Comparison of ENCODE assay signal across 7 cellular contexts in genomic region chr3:28200366-28200848, GRCh38. TPM values are rescaled to one million over a fixed set of nuclear protein-coding genes. Genes with fewer than 3 reads are reported as not detected.
DNase-seq lines count a peak whose midpoint lies in the region; ATAC-seq, FAIRE-seq and TF ChIP-seq lines count a peak whose summit lies in the region.
"Not testable (repeated sequence)": the region's sequence is repeated elsewhere in the genome, so short reads cannot be mapped to it uniquely, and the experiment has no call there.

No MANE protein-coding gene starts in this region.

- peak overlapping the region; percentile 38; the same call in 1 of the 2 replicates for H2AFZ ChIP-seq in K562 (ENCODE audit: low read depth, low read length)

- not testable (repeated sequence) for H3K9me3 ChIP-seq in K562 (replicated peaks; ENCODE audit: control insufficient read depth, insufficient read depth, low read depth, low read length); right cardiac atrium (ENCODE audit: control insufficient read depth, low read length); naive thymus-derived CD4-positive, alpha-beta T cell (ENCODE audit: control insufficient read depth in 2 of 3, low read length in 3 of 3); suprapubic skin

- not testable (repeated sequence) for H3K4me2 ChIP-seq in K562 (ENCODE audit: insufficient read depth, low read length)

- H3K4me1 ChIP-seq in K562 (replicated peaks in 1 of 2; ENCODE audit: control insufficient read depth in 2 of 2, insufficient read depth in 2 of 2, low read length in 2 of 2); right cardiac atrium (ENCODE audit: control insufficient read depth, insufficient read depth, low read length); naive thymus-derived CD4-positive, alpha-beta T cell (ENCODE audit: control insufficient read depth in 2 of 2, insufficient read depth in 2 of 2, low read length in 2 of 2); suprapubic skin: not testable (repeated sequence)

- H3K36me3 ChIP-seq in K562 (ENCODE audit: control insufficient read depth, insufficient read depth, low read length); naive thymus-derived CD4-positive, alpha-beta T cell (ENCODE audit: control insufficient read depth in 2 of 3, insufficient read depth in 3 of 3, low read length in 3 of 3); suprapubic skin: not testable (repeated sequence)

- CTCF ChIA-PET in activated CD8-positive, alpha-beta memory T cell treated with anti-CD3 and anti-CD28 coated beads, Interleukin-2, amount 10 ng/mL, durations not matched to agents 7 days and 5 days (lab: Charles Lee); K562 (lab: Yijun Ruan, JAX; ENCODE audit: low intra/inter-chr PET ratio); naive thymus-derived CD4-positive, alpha-beta T cell (lab: Charles Lee): not testable (repeated sequence)

- not testable (repeated sequence) for H3K79me2 ChIP-seq in K562 (ENCODE audit: control insufficient read depth, insufficient read depth, low read length)

- POLR2A ChIA-PET in K562 (lab: Yijun Ruan, JAX); naive thymus-derived CD4-positive, alpha-beta T cell (lab: Charles Lee): not testable (repeated sequence)

- TF ChIP-seq POLR2A in K562 (conservative IDR thresholded peaks at IDR 0.05); suprapubic skin (IDR thresholded peaks at IDR 0.05): not testable (repeated sequence)

- not testable (repeated sequence) for TF ChIP-seq RAD21 in K562 (CRISPR knock-in tag; conservative IDR thresholded peaks at IDR 0.05 in 1 of 2, IDR thresholded peaks at IDR 0.05 in 1 of 2)

- intact Hi-C loops in K562 (cut with micrococcal nuclease); right cardiac atrium (cut with DNase I); naive thymus-derived CD4-positive, alpha-beta T cell (cut with micrococcal nuclease): not testable (repeated sequence)

- in situ Hi-C loops in K562 (cut with MboI) = not testable (repeated sequence)

- H3K27ac Mint-ChIP-seq in activated CD8-positive, alpha-beta memory T cell treated with anti-CD3 and anti-CD28 coated beads, Interleukin-2, amount 10 ng/mL, durations not matched to agents 7 days and 5 days; naive thymus-derived CD4-positive, alpha-beta T cell: not testable (repeated sequence)

- 18% methylated on average over 32 of the region's 47 CpGs for WGBS in K562 (ENCODE audit: insufficient coverage, low coverage, missing lambda C conversion rate)
- 76% methylated on average over 47 of the region's 47 CpGs for WGBS in right cardiac atrium
- 69% methylated on average over 8 of the region's 47 CpGs for WGBS in suprapubic skin

- H3K27ac ChIP-seq in K562 (ENCODE audit: extremely low read depth, low read depth, low read length); right cardiac atrium (ENCODE audit: low read length); naive thymus-derived CD4-positive, alpha-beta T cell (ENCODE audit: low read depth, low read length); suprapubic skin: not testable (repeated sequence)

- not testable (repeated sequence) for TF ChIP-seq EP300 in K562 (IDR thresholded peaks at IDR 0.05; ENCODE audit: low read length); suprapubic skin (IDR thresholded peaks at IDR 0.05)

- not testable (repeated sequence) for ATAC-seq in activated CD8-positive, alpha-beta memory T cell treated with anti-CD3 and anti-CD28 coated beads, Interleukin-2, amount 10 ng/mL, durations not matched to agents 7 days and 5 days; K562; right cardiac atrium; naive thymus-derived CD4-positive, alpha-beta T cell

- H3K27me3 Mint-ChIP-seq in activated CD8-positive, alpha-beta memory T cell treated with anti-CD3 and anti-CD28 coated beads, Interleukin-2, amount 10 ng/mL, durations not matched to agents 7 days and 5 days; naive thymus-derived CD4-positive, alpha-beta T cell: not testable (repeated sequence)

- peak overlapping the region; percentile 10 for H3K4me3 Mint-ChIP-seq in activated CD8-positive, alpha-beta memory T cell treated with anti-CD3 and anti-CD28 coated beads, Interleukin-2, amount 10 ng/mL, durations not matched to agents 7 days and 5 days
- peak overlapping the region in 8 of 10 donors; percentile 11 to 78 (median 49) for H3K4me3 Mint-ChIP-seq in naive thymus-derived CD4-positive, alpha-beta T cell

- not testable (repeated sequence) for H3K9ac ChIP-seq in K562 (ENCODE audit: insufficient read depth in 1 of 2, low read depth in 2 of 2, low read length in 2 of 2)

- H3K36me3 Mint-ChIP-seq in activated CD8-positive, alpha-beta memory T cell treated with anti-CD3 and anti-CD28 coated beads, Interleukin-2, amount 10 ng/mL, durations not matched to agents 7 days and 5 days; naive thymus-derived CD4-positive, alpha-beta T cell: not testable (repeated sequence)

- DNase-seq in ELF-1 (ENCODE audit: low read depth, low spot score) = peak; percentile 40
- not testable (repeated sequence) for DNase-seq in activated CD8-positive, alpha-beta memory T cell treated with anti-CD3 and anti-CD28 coated beads, Interleukin-2, amount 10 ng/mL, durations not matched to agents 7 days and 5 days; K562 (ENCODE audit: extremely low read depth in 1 of 4, low spot score in 3 of 4); epithelial cell of proximal tubule (ENCODE audit: low read depth); suprapubic skin (ENCODE audit: low spot score in 2 of 2)
- peak in 2 of 3 donors; percentile 43 to 58 for DNase-seq in right cardiac atrium
- DNase-seq in naive thymus-derived CD4-positive, alpha-beta T cell = peak in 3 of 9 donors; percentile 21 to 44 (median 23)

- not testable (repeated sequence) for BruUV-seq in K562 (replicated peaks; lab: Mats Ljungman, UMichigan)

- FAIRE-seq in K562 (lab: Jason Lieb, UNC) = not testable (repeated sequence)

- not testable (repeated sequence) for H3K4me3 ChIP-seq in K562; right cardiac atrium (ENCODE audit: low read length); naive thymus-derived CD4-positive, alpha-beta T cell (ENCODE audit: low read length)
- peak overlapping the region; percentile 14 for H3K4me3 ChIP-seq in epithelial cell of proximal tubule (ENCODE audit: low read depth, low read length)
- H3K4me3 ChIP-seq in suprapubic skin = peak overlapping the region; percentile 28

- TF ChIP-seq CTCF in K562 (IDR thresholded peaks at IDR 0.05 in 2 of 3, conservative IDR thresholded peaks at IDR 0.05 in 1 of 3; ENCODE audit: insufficient read depth in 2 of 3, low read depth in 1 of 3, low read length in 3 of 3); epithelial cell of proximal tubule (conservative IDR thresholded peaks at IDR 0.05; ENCODE audit: low read depth, low read length); suprapubic skin (IDR thresholded peaks at IDR 0.05): not testable (repeated sequence)

- not testable (repeated sequence) for H4K20me1 ChIP-seq in K562 (replicated peaks; ENCODE audit: control insufficient read depth, insufficient read depth, low read length)

- not testable (repeated sequence) for H3K9me3 Mint-ChIP-seq in activated CD8-positive, alpha-beta memory T cell treated with anti-CD3 and anti-CD28 coated beads, Interleukin-2, amount 10 ng/mL, durations not matched to agents 7 days and 5 days (ENCODE audit: low read depth); naive thymus-derived CD4-positive, alpha-beta T cell

- H3K27me3 ChIP-seq in K562 (ENCODE audit: control insufficient read depth in 2 of 2, insufficient read depth in 2 of 2, low read length in 2 of 2); right cardiac atrium (ENCODE audit: control insufficient read depth, insufficient read depth); naive thymus-derived CD4-positive, alpha-beta T cell (ENCODE audit: control insufficient read depth in 2 of 2, insufficient read depth in 2 of 2, low read length in 2 of 2); suprapubic skin: not testable (repeated sequence)

- H3K9me1 ChIP-seq in K562 (ENCODE audit: control insufficient read depth, insufficient read depth, low read length) = not testable (repeated sequence)

- H3K4me1 Mint-ChIP-seq in activated CD8-positive, alpha-beta memory T cell treated with anti-CD3 and anti-CD28 coated beads, Interleukin-2, amount 10 ng/mL, durations not matched to agents 7 days and 5 days; naive thymus-derived CD4-positive, alpha-beta T cell: not testable (repeated sequence)

RNA-seq across cellular contexts. Expression of gene CMC1, which starts 41.0 kb away (rescaled TPM):
- 10 to 100 TPM; 22.5 to 23.7 TPM for total RNA-seq in activated CD8-positive, alpha-beta memory T cell treated with anti-CD3 and anti-CD28 coated beads, Interleukin-2, amount 10 ng/mL, durations not matched to agents 7 days and 5 days
- total RNA-seq in K562 (2011; cell fraction: chromatin; rRNA removed; ENCODE audit: low replicate concordance) = 10.8 and 42.1 TPM in 2 replicates
- total RNA-seq in K562 (2011; cell fraction: nucleolus; rRNA removed) = 8.3 and 11.2 TPM in 2 replicates
- total RNA-seq in K562 (2011; cell fraction: nucleoplasm; rRNA removed) = 22.1 and 38.3 TPM in 2 replicates
- total RNA-seq in K562 (2014; rRNA removed) = 15.9 and 18.0 TPM in 2 replicates
- total RNA-seq in K562 (2014; rRNA removed; fragmentation: Illumina TruSeq; extraction: Trizol) = 52.9 and 57.6 TPM in 2 replicates
- total RNA-seq in K562 (2015; rRNA removed; fragmentation: Illumina TruSeq; extraction: Trizol) = 35.6 and 40.3 TPM in 2 replicates
- 38.8 and 42.9 TPM in 2 replicates for total RNA-seq in K562 (2021)
- polyA plus RNA-seq in K562 (2011; rRNA removed) = 58.5 and 74.6 TPM in 2 replicates
- polyA plus RNA-seq in K562 (2011; cell fraction: cytosol; rRNA removed) = 12.2 and 20.4 TPM in 2 replicates
- polyA plus RNA-seq in K562 (2011; cell fraction: nucleus; rRNA removed) = 15.2 and 25.7 TPM in 2 replicates
- 41.7 and 73.9 TPM in 2 replicates for polyA plus RNA-seq in K562 (2012)
- 19.8 and 44.7 TPM in 2 replicates for polyA plus RNA-seq in K562 (2014; fragmentation: Illumina TruSeq; extraction: Trizol)
- polyA plus RNA-seq in K562 (2014; fragmentation: Nextera tagmentation; extraction: Ambion mirVana) = 10 to 100 TPM; 48.9 to 56.8 TPM
- 50.9 and 59.0 TPM in 2 replicates for polyA plus RNA-seq in K562 (2014; rRNA removed)
- polyA minus RNA-seq in K562 (2011; rRNA and poly(A)+ RNA removed) = 12.4 and 13.6 TPM in 2 replicates
- 8.9 and 13.5 TPM in 2 replicates for polyA minus RNA-seq in K562 (2011; cell fraction: cytosol; rRNA and poly(A)+ RNA removed)
- 34.2 and 50.4 TPM in 2 replicates for polyA minus RNA-seq in K562 (2011; cell fraction: nucleus; rRNA and poly(A)+ RNA removed)
- total RNA-seq in epithelial cell of proximal tubule = 17.0 and 28.5 TPM in 2 replicates
- 10 to 100 TPM; 25.8 to 45.4 (median 32.2) TPM for total RNA-seq in right cardiac atrium
- polyA plus RNA-seq in right cardiac atrium = 136 TPM
- total RNA-seq in naive thymus-derived CD4-positive, alpha-beta T cell = 10 to 100 TPM; 11.0 to 25.1 (median 13.9) TPM
- 10 to 100 TPM; 28.9 to 35.2 TPM for polyA plus RNA-seq in naive thymus-derived CD4-positive, alpha-beta T cell
- total RNA-seq in suprapubic skin = 10 to 100 TPM in 2 of 4 donors, 1 to 10 TPM in 2; 8.0 to 15.5 (median 10.3) TPM
